Comparison of ENCODE assay signal across 8 cellular contexts in the genomic region with DNA sequence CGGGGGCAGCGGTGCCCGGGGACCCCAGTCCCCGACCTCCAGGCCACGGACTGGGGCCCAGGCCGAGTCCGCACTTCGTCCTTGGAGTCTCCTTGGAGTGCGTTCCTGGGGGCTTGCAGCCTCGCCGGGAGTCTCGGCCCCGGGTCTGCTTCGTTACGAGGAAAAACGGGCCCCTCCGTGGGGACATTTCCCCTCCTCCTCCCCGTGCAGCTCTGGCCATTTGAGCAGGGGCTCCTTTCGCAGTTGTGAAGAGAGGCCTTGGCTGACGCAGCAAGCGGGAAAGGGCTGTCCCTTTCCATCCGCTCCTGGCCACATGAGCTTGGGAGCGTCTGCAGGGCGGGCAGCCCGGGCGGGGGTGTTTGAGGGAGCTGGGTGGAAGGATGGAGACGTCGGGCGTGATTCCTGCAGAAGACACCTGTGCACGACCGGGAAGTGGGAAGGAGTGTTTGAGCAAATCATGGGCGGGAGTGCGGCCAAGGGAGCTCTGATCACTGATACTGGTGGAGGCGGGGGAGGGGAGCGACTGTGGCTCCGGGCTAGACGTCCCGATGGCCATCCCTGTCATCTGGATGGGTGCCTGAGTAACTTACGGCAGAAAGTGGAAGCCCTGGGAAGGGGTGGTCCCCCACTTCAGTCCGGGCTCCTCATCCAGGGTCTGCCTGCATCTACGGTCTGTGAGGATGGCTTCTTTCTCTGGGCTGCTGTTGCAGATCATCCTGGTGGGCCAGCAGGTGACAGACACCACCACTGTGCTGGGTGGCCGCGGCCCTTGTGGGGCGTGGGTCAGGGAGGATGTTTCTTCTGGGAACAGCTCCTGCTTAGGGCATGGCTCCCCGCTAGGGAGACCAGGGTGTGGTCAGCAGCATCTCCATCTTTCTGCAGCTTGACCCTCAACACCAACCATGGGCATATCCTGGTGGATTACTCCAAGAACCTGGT. TPM values are rescaled to one million over a fixed set of nuclear protein-coding genes. Genes with fewer than 3 reads are reported as not detected.
A peak's percentile ranks its signal among the peaks of the same experiment; 100 is the strongest.
DNase-seq lines count a peak whose midpoint lies in the region; ATAC-seq, FAIRE-seq and TF ChIP-seq lines count a peak whose summit lies in the region.

No MANE protein-coding gene starts in this region.

- H3K36me3 Mint-ChIP-seq in activated T-cell treated with anti-CD3 and anti-CD28 coated beads, Interleukin-2, amount 50 U/mL, for 24 hours (ENCODE audit: low read depth) = peaks cover 55% of the 10 kb centered on the region

- peak overlapping the region; percentile 52 for H2BK5ac ChIP-seq in IMR-90 (ENCODE audit: low read depth, low read length, poor library complexity, severe bottlenecking)

- no peaks in the 10 kb centered on the region for H3K27me3 ChIP-seq in IMR-90 (ENCODE audit: control insufficient read depth, insufficient read depth, low read length)
- H3K27me3 ChIP-seq in esophagus muscularis mucosa = no peaks in the 10 kb centered on the region
- no peaks in the 10 kb centered on the region for H3K27me3 ChIP-seq in muscle layer of colon (ENCODE audit: control insufficient read depth in 1 of 2, insufficient read depth in 2 of 2, low read length in 2 of 2)

- WGBS in IMR-90 (ENCODE audit: extremely low coverage in 2 of 2, insufficient read length in 1 of 2), 2 experiments = 0% methylated on average over 9 of the region's 45 CpGs; no CpG with 5 or more reads in 1 of the 2 experiments
- 2% methylated on average over 20 of the region's 45 CpGs for WGBS in esophagus muscularis mucosa

- H3K36me3 ChIP-seq in IMR-90 (ENCODE audit: control insufficient read depth, insufficient read depth, low read length) (peaks cover 33% of the 10 kb centered on the region), esophagus muscularis mucosa (peaks cover 30 to 45% (median 39%) of the 10 kb centered on the region in 4 donors), muscle layer of colon (ENCODE audit: insufficient read depth, low read length) (peaks cover 40% of the 10 kb centered on the region)

- peak overlapping the region; percentile 30 for H3K4ac ChIP-seq in IMR-90 (ENCODE audit: low read depth, low read length)

- H3K9ac ChIP-seq in IMR-90 (ENCODE audit: low read depth, low read length) (peak overlapping the region; percentile 97), muscle layer of colon (ENCODE audit: low read length) (peak overlapping the region; percentile 81)

- TF ChIP-seq POLR2A in IMR-90 (IDR thresholded peaks at IDR 0.05; ENCODE audit: low read depth, low read length) (no peak), esophagus muscularis mucosa (IDR thresholded peaks at IDR 0.05; ENCODE audit: low read depth) (no peak)

- no peaks in the 10 kb centered on the region for H3K27me3 Mint-ChIP-seq in activated T-cell treated with anti-CD3 and anti-CD28 coated beads, Interleukin-2, amount 50 U/mL, for 24 hours

- H3K79me1 ChIP-seq in IMR-90 (ENCODE audit: low read depth in 1 of 2, low read length in 2 of 2) = peaks cover 20 to 51% of the 10 kb centered on the region in 2 experiments

- H3K9me3 ChIP-seq in IMR-90 (ENCODE audit: control insufficient read depth, insufficient read depth, low read length) (no peaks in the 10 kb centered on the region), esophagus muscularis mucosa (no peaks in the 10 kb centered on the region), muscle layer of colon (ENCODE audit: low read length) (no peaks in the 10 kb centered on the region)

- H2BK20ac ChIP-seq in IMR-90 (ENCODE audit: low read depth, low read length) = no peak overlapping the region

- in situ Hi-C loops in IMR-90 (cut with MboI; ENCODE audit: low sequenced_read_pairs) = no loop called here

- H2BK15ac ChIP-seq in IMR-90 (ENCODE audit: low read depth, low read length) = no peak overlapping the region; the same call in 2 of the 3 replicates

- no TSS peak for BruUV-seq in IMR-90 (replicated peaks; lab: Mats Ljungman, UMichigan)

- H3K27ac ChIP-seq in IMR-90 (ENCODE audit: insufficient read depth, low read length) (peak overlapping the region; percentile 83), esophagus muscularis mucosa (replicated peaks in 1 of 4) (peak overlapping the region; percentile 86 to 93 (median 88)), muscle layer of colon (ENCODE audit: low read depth, low read length) (peak overlapping the region; percentile 88)

- FAIRE-seq in urothelium cell line (lab: Jason Lieb, UNC) = no peak

- CTCF ChIA-PET in IMR-90 (lab: Yijun Ruan, JAX) = no interaction called here

- no peak for TF ChIP-seq CTCF in IMR-90 (conservative IDR thresholded peaks at IDR 0.05; ENCODE audit: low read depth, low read length)
- TF ChIP-seq CTCF in esophagus muscularis mucosa (IDR thresholded peaks at IDR 0.05) = no peak

- peaks cover 15% of the 10 kb centered on the region for H3K4me1 ChIP-seq in IMR-90 (ENCODE audit: control insufficient read depth, insufficient read depth, low read length)
- peaks cover 38 to 45% (median 40%) of the 10 kb centered on the region in 4 donors for H3K4me1 ChIP-seq in esophagus muscularis mucosa
- peaks cover 23% of the 10 kb centered on the region for H3K4me1 ChIP-seq in muscle layer of colon (ENCODE audit: insufficient read depth, low read length)

- H2AK9ac ChIP-seq in IMR-90 (replicated peaks; ENCODE audit: low read depth, low read length, poor library complexity) = peak overlapping the region; percentile 93

- H3K4me3 Mint-ChIP-seq in activated T-cell treated with anti-CD3 and anti-CD28 coated beads, Interleukin-2, amount 50 U/mL, for 24 hours = peak overlapping the region; percentile 100

- H4K20me1 ChIP-seq in IMR-90 (ENCODE audit: insufficient read depth, low read length) = peaks cover 32% of the 10 kb centered on the region

- H4K8ac ChIP-seq in IMR-90 (ENCODE audit: low read depth in 2 of 2, low read length in 2 of 2) = peak overlapping the region; percentile 22 to 80; a peak in 3 of 4 replicates

- no peak for DNase-seq in activated T-cell treated with anti-CD3 and anti-CD28 coated beads, Interleukin-2, amount 50 U/mL, for 24 hours
- no peak for DNase-seq in activated T-cell treated with anti-CD3 and anti-CD28 coated beads, Interleukin-2, amount 50 U/mL, for 1 hour
- DNase-seq in IMR-90 = peak; percentile 32
- peak; percentile 7 for DNase-seq in activated CD4-positive, alpha-beta T cell treated with anti-CD3 and anti-CD28 coated beads, Interleukin-2, amount 50 U/mL, for 1 hour
- no peak for DNase-seq in esophagus muscularis mucosa (ENCODE audit: extremely low spot score)
- DNase-seq in urothelium cell line (ENCODE audit: low spot score) = peak; percentile 44
- DNase-seq in activated CD4-positive, CD25-positive, alpha-beta regulatory T cell treated with anti-CD3 and anti-CD28 coated beads, Interleukin-2, amount 50 U/mL, for 72 hours = no peak

- H4K91ac ChIP-seq in IMR-90 (ENCODE audit: insufficient read depth, low read depth, low read length) = peak overlapping the region; percentile 19; the same call in 1 of the 2 replicates

- intact Hi-C loops in IMR-90 (cut with micrococcal nuclease) (loop anchor here (5.0 kb wide), 1 partner anchor 37 kb away; a partner anchor contains a TSS), esophagus muscularis mucosa (cut with DNase I) (no loop called here)

- H4K5ac ChIP-seq in IMR-90 (ENCODE audit: low read depth, low read length) = peak overlapping the region; percentile 66

- no peak for TF ChIP-seq EP300 in esophagus muscularis mucosa (IDR thresholded peaks at IDR 0.05)

- peak overlapping the region; percentile 96 for H3K4me2 ChIP-seq in IMR-90 (ENCODE audit: low read depth, low read length)

- peak; percentile 57 for ATAC-seq in IMR-90 (ENCODE audit: low read depth)

- H3K27ac Mint-ChIP-seq in activated T-cell treated with anti-CD3 and anti-CD28 coated beads, Interleukin-2, amount 50 U/mL, for 24 hours = peak overlapping the region; percentile 95

- H3K9me1 ChIP-seq in IMR-90 (ENCODE audit: insufficient read depth, low read length) = peaks cover 25% of the 10 kb centered on the region

- peak overlapping the region; percentile 90 for H2AK5ac ChIP-seq in IMR-90 (ENCODE audit: low read depth, low read length)

- peaks cover 52% of the 10 kb centered on the region for H3K4me1 Mint-ChIP-seq in activated T-cell treated with anti-CD3 and anti-CD28 coated beads, Interleukin-2, amount 50 U/mL, for 24 hours (ENCODE audit: low read depth)

- 0 out of 2 replicates have a peak overlapping the region, but pooled peaks have one; percentile 38 for H3K56ac ChIP-seq in IMR-90 (ENCODE audit: extremely low read depth, insufficient read depth, low read length)

- POLR2A ChIA-PET in IMR-90 (lab: Charles Lee; ENCODE audit: unreplicated experiment) = no interaction called here

- H3K18ac ChIP-seq in IMR-90 (ENCODE audit: low read depth, low read length) = peak overlapping the region; percentile 42

- H3K23ac ChIP-seq in IMR-90 (ENCODE audit: low read depth, low read length) = peak overlapping the region; percentile 81; the same call in 1 of the 2 replicates

- dilution Hi-C loops in IMR-90 (cut with HindIII; ENCODE audit: low sequenced_read_pairs, unreplicated experiment) = no loop called here

- H3K14ac ChIP-seq in IMR-90 (replicated peaks; ENCODE audit: low read depth, low read length) = peak overlapping the region; percentile 85

- H3K4me3 ChIP-seq in IMR-90 (ENCODE audit: insufficient read depth, low read depth, low read length) = peak overlapping the region; percentile 99
- peak overlapping the region; percentile 87 to 100 (median 94) for H3K4me3 ChIP-seq in esophagus muscularis mucosa
- peak overlapping the region; percentile 89 to 96 for H3K4me3 ChIP-seq in muscle layer of colon (ENCODE audit: low read depth in 1 of 2, low read length in 2 of 2)

- TF ChIP-seq RAD21 in IMR-90 (IDR thresholded peaks at IDR 0.05; ENCODE audit: low read length) = no peak

- no peaks in the 10 kb centered on the region for H3K9me3 Mint-ChIP-seq in activated T-cell treated with anti-CD3 and anti-CD28 coated beads, Interleukin-2, amount 50 U/mL, for 24 hours

- peak overlapping the region; percentile 90 for H2AFZ ChIP-seq in IMR-90 (replicated peaks; ENCODE audit: low read length, poor library complexity)

- no peak overlapping the region for H2BK120ac ChIP-seq in IMR-90 (ENCODE audit: low read depth, low read length)

TF ChIP-seq in IMR-90, 13 proteins besides CTCF, POLR2A, EP300 and RAD21:
- no peak for TF ChIP-seq RFX5 (IDR thresholded peaks at IDR 0.05; ENCODE audit: low read depth, low read length)
- 0 out of 2 replicates have a peak, but pooled peaks have one; percentile 0 for TF ChIP-seq MXI1 (IDR thresholded peaks at IDR 0.05; ENCODE audit: borderline replicate concordance, low read depth, low read length)

RNA-seq across cellular contexts. Expression of a gene that starts 0.7 kb away (rescaled TPM):
- 142 and 147 TPM in 2 replicates for total RNA-seq in IMR-90 (2012; rRNA removed)
- polyA plus RNA-seq in IMR-90 (2012; rRNA removed) = 239 and 245 TPM in 2 replicates
- polyA plus RNA-seq in IMR-90 (2012; cell fraction: cytosol; rRNA removed) = 215 and 276 TPM in 2 replicates
- polyA plus RNA-seq in IMR-90 (2012; cell fraction: nucleus; rRNA removed; ENCODE audit: low replicate concordance) = 155 and 257 TPM in 2 replicates
- total RNA-seq in esophagus muscularis mucosa = 100 to 1,000 TPM; 121 to 313 (median 212) TPM

RNA-seq across cellular contexts. Expression of a gene that starts 38.5 kb away (rescaled TPM):
- 10.6 and 12.2 TPM in 2 replicates for total RNA-seq in IMR-90 (2012; rRNA removed)
- polyA plus RNA-seq in IMR-90 (2012; rRNA removed) = 12.1 and 13.0 TPM in 2 replicates
- polyA plus RNA-seq in IMR-90 (2012; cell fraction: cytosol; rRNA removed) = 11.7 and 13.0 TPM in 2 replicates
- polyA plus RNA-seq in IMR-90 (2012; cell fraction: nucleus; rRNA removed; ENCODE audit: low replicate concordance) = 6.2 and 6.9 TPM in 2 replicates
- 10 to 100 TPM in 3 of 4 donors, 1 to 10 TPM in 1; 8.6 to 14.8 (median 12.5) TPM for total RNA-seq in esophagus muscularis mucosa

Comparison
In these comparisons a context has a peak if more than half of its experiments do, and no peak if none do; other contexts are left out.
1. DNase-seq: peak in IMR-90 (single experiment), activated CD4-positive, alpha-beta T cell treated with anti-CD3 and anti-CD28 coated beads, Interleukin-2, amount 50 U/mL, for 1 hour (single experiment) and urothelium cell line (single experiment); none in activated T-cell treated with anti-CD3 and anti-CD28 coated beads, Interleukin-2, amount 50 U/mL, for 24 hours (single experiment), activated T-cell treated with anti-CD3 and anti-CD28 coated beads, Interleukin-2, amount 50 U/mL, for 1 hour (single experiment), esophagus muscularis mucosa (single experiment) and activated CD4-positive, CD25-positive, alpha-beta regulatory T cell treated with anti-CD3 and anti-CD28 coated beads, Interleukin-2, amount 50 U/mL, for 72 hours (single experiment).
2. Peak in every context shown above with its lines, with median percentiles within 50 percentile points of each other: H3K27ac ChIP-seq and H3K4me3 ChIP-seq.